In genomic region chr10:43251664-43252165, GRCh38 we compare ENCODE assay signal across 22 cellular contexts. TPM values are rescaled to one million over a fixed set of nuclear protein-coding genes. Genes with fewer than 3 reads are reported as not detected.
DNase-seq lines count a peak whose midpoint lies in the region; ATAC-seq, FAIRE-seq and TF ChIP-seq lines count a peak whose summit lies in the region.
"Had no signal": no experiment of that assay in that cellular context is flagged by ENCODE, and none has a peak within 500 bp of the region (broad histone marks: within the 10 kb centered on the region; RNA-seq: fewer than 3 reads in every experiment).

No MANE protein-coding gene starts in this region.

- H2BK120ac ChIP-seq in H1 (replicated peaks; ENCODE audit: low read depth, low read length) = no peak overlapping the region

- peak; percentile 21 for DNase-seq in SK-N-SH
- peak; percentile 27 for DNase-seq in CD14-positive monocyte (ENCODE audit: low spot score)
- DNase-seq in H1 (ENCODE audit: low read depth in 1 of 2, low spot score in 2 of 2) = no peak
- peak; percentile 40 for DNase-seq in sciatic nerve (ENCODE audit: low spot score)
- DNase-seq in Ammon's horn (ENCODE audit: low spot score) = no peak
- DNase-seq in hepatic stellate cell (ENCODE audit: low spot score) = no peak
- DNase-seq in PC-3 = no peak
- DNase-seq: anterior cingulate cortex, DMS79, HFFc6, NCI-H2029 treated with DMSO at 0.1 percent for 48 hours had no signal

- H3K36me3 Mint-ChIP-seq in CD14-positive monocyte = no peaks in the 10 kb centered on the region
- H3K36me3 Mint-ChIP-seq: IgD-negative memory B cell, memory B cell had no signal

- peaks cover 0 to 5% (median 0%) of the 10 kb centered on the region in 3 donors for H3K27me3 Mint-ChIP-seq in CD14-positive monocyte (ENCODE audit: low read depth in 3 of 3)

- no peak overlapping the region for H4K5ac ChIP-seq in H1 (ENCODE audit: insufficient read length, low read depth, low read length)

- no peaks in the 10 kb centered on the region for H3K27me3 ChIP-seq in SK-N-SH (ENCODE audit: insufficient read depth)
- no peaks in the 10 kb centered on the region for H3K27me3 ChIP-seq in H1 (replicated peaks in 1 of 4; ENCODE audit: control insufficient read depth in 3 of 4, extremely low read depth in 1 of 4, insufficient read depth in 3 of 4, low read length in 3 of 4)
- no peaks in the 10 kb centered on the region for H3K27me3 ChIP-seq in PC-3 (ENCODE audit: low read length)
- H3K27me3 ChIP-seq: testis had no signal

- WGBS in SK-N-SH (ENCODE audit: low lambda C conversion rate) = 62% methylated on average over 10 of the region's 12 CpGs
- 80% methylated on average over 12 of the region's 12 CpGs; no CpG with 5 or more reads in 1 of the 2 experiments for WGBS in H1 (ENCODE audit: extremely low coverage in 1 of 2, insufficient coverage in 1 of 2, insufficient read length in 1 of 2, insufficient replicate concordance in 2 of 2, low coverage in 1 of 2, low lambda C conversion rate in 2 of 2, missing lambda C conversion rate in 1 of 2), 2 experiments

- CTCF ChIA-PET in SK-N-SH (lab: Yijun Ruan, JAX) (no interaction called here), H1 (lab: Charles Lee; ENCODE audit: partially characterized antibody) (interaction anchor here (0.8 to 5.2 kb wide), 8 partner anchors 14 to 50 kb away, joined by 3 to 35 read pairs (median 6); no protein-coding TSS in a partner anchor), PC-3 (lab: Charles Lee) (no interaction called here)

- no peak overlapping the region; the same call in 1 of the 2 replicates for H4K8ac ChIP-seq in H1 (ENCODE audit: extremely low read depth, insufficient read depth, low read length)

- ATAC-seq in SK-N-SH treated with all-trans-retinoic acid at 6 μM for 48 hours (no peak), sciatic nerve (no peak), PC-3 (no peak)
- ATAC-seq: activated CD8-positive, alpha-beta T cell treated with anti-CD3 and anti-CD28 coated beads, Interleukin-2, amount 10 ng/mL, durations not matched to agents 7 days and 5 days; right cardiac atrium had no signal

- TF ChIP-seq POLR2A in H1 (IDR thresholded peaks at IDR 0.05; ENCODE audit: control extremely low read depth in 1 of 2, low read depth in 2 of 2, low read length in 2 of 2) = no peak

- H3K9me3 Mint-ChIP-seq in CD14-positive monocyte = peaks cover 0 to 16% (median 8%) of the 10 kb centered on the region in 7 donors
- H3K9me3 Mint-ChIP-seq: HFFc6, memory B cell had no signal

- H3K27ac ChIP-seq in SK-N-SH (ENCODE audit: low read depth in 2 of 2, low read length in 1 of 2) (no peak overlapping the region), H1 (ENCODE audit: low read depth, low read length) (no peak overlapping the region), PC-3 (ENCODE audit: low read length) (no peak overlapping the region)
- H3K27ac ChIP-seq: C4-2B, SJSA1, testis had no signal

- H3K27ac Mint-ChIP-seq in CD14-positive monocyte = peak overlapping the region in 1 of 7 donors; percentile 59
- H3K27ac Mint-ChIP-seq: activated CD8-positive, alpha-beta T cell treated with anti-CD3 and anti-CD28 coated beads, Interleukin-2, amount 10 ng/mL, durations not matched to agents 7 days and 5 days; HFFc6; memory B cell had no signal

- no peaks in the 10 kb centered on the region for H4K20me1 ChIP-seq in SK-N-SH (ENCODE audit: insufficient read depth)
- H4K20me1 ChIP-seq in H1 (replicated peaks in 1 of 2; ENCODE audit: control insufficient read depth in 1 of 2, insufficient read depth in 2 of 2, low read length in 2 of 2) = no peaks in the 10 kb centered on the region
- H4K20me1 ChIP-seq in PC-3 (ENCODE audit: low read length) = no peaks in the 10 kb centered on the region

- FAIRE-seq in H1 (lab: Jason Lieb, UNC) = no peak
- FAIRE-seq: colon, GM18507 had no signal

- H2BK20ac ChIP-seq in H1 (ENCODE audit: low read length) = no peak overlapping the region

- no peaks in the 10 kb centered on the region for H3K79me1 ChIP-seq in H1 (ENCODE audit: low read depth, low read length)

- H3K4me1 Mint-ChIP-seq in CD14-positive monocyte = peaks cover 9% of the 10 kb centered on the region

- H3K18ac ChIP-seq in H1 (ENCODE audit: extremely low read depth, low read length) = no peak overlapping the region

- H3K36me3 ChIP-seq in SK-N-SH (replicated peaks in 1 of 2; ENCODE audit: control insufficient read depth in 1 of 2, insufficient read depth in 2 of 2, low read length in 1 of 2) = no peaks in the 10 kb centered on the region
- no peaks in the 10 kb centered on the region for H3K36me3 ChIP-seq in H1 (ENCODE audit: control insufficient read depth in 2 of 4, insufficient read depth in 4 of 4, low read length in 3 of 4)
- no peaks in the 10 kb centered on the region for H3K36me3 ChIP-seq in PC-3 (ENCODE audit: low read depth, low read length)
- H3K36me3 ChIP-seq: SJSA1 had no signal

- POLR2A ChIA-PET in SK-N-SH (lab: Yijun Ruan, JAX) = no interaction called here
- POLR2A ChIA-PET in H1 (lab: Charles Lee; ENCODE audit: partially characterized antibody) = no interaction called here
- POLR2A ChIA-PET in PC-3 (lab: Charles Lee; ENCODE audit: unreplicated experiment) = no interaction called here

- H3K23me2 ChIP-seq in H1 (ENCODE audit: low read depth, low read length) = no peaks in the 10 kb centered on the region

- peaks cover 0 to 6% of the 10 kb centered on the region in 2 experiments; a peak in 1 of 4 replicates for H3K4me1 ChIP-seq in SK-N-SH (ENCODE audit: control insufficient read depth in 1 of 2, insufficient read depth in 2 of 2, low read depth in 1 of 2, low read length in 1 of 2)
- H3K4me1 ChIP-seq in H1 (replicated peaks in 1 of 4; ENCODE audit: control insufficient read depth in 3 of 4, insufficient read depth in 4 of 4, low read length in 3 of 4) = peaks cover 0 to 15% (median 5%) of the 10 kb centered on the region in 4 experiments; a peak in 5 of 7 replicates
- no peaks in the 10 kb centered on the region for H3K4me1 ChIP-seq in PC-3 (ENCODE audit: insufficient read depth, low read length)
- H3K4me1 ChIP-seq: SJSA1, testis had no signal

- no peak overlapping the region for H3K56ac ChIP-seq in H1 (replicated peaks; ENCODE audit: insufficient read length, low read depth, low read length)

- peak overlapping the region; percentile 1; the same call in 1 of the 2 replicates for H2BK12ac ChIP-seq in H1 (ENCODE audit: low read depth, low read length)

- TF ChIP-seq CTCF in SK-N-SH (IDR thresholded peaks at IDR 0.05) (no peak), CD14-positive monocyte (IDR thresholded peaks at IDR 0.05) (no peak), H1 (IDR thresholded peaks at IDR 0.05; ENCODE audit: control extremely low read depth in 1 of 3, insufficient read depth in 1 of 3, low read depth in 1 of 3, low read length in 3 of 3) (no peak), PC-3 (conservative IDR thresholded peaks at IDR 0.05; ENCODE audit: low read depth, low read length) (no peak)

- TF ChIP-seq RAD21 in SK-N-SH (IDR thresholded peaks at IDR 0.05; ENCODE audit: low read length) (no peak), H1 (IDR thresholded peaks at IDR 0.05 in 1 of 2, conservative IDR thresholded peaks at IDR 0.05 in 1 of 2; ENCODE audit: low read depth in 2 of 2, low read length in 2 of 2) (no peak)

- H4K91ac ChIP-seq in H1 (replicated peaks; ENCODE audit: insufficient read length, low read length) = peak overlapping the region; percentile 7

- H3F3A ChIP-seq in SK-N-SH (replicated peaks; ENCODE audit: insufficient read depth) (no peaks in the 10 kb centered on the region), PC-3 (ENCODE audit: low read length, unreplicated experiment) (no peaks in the 10 kb centered on the region)

- H3K4me3 Mint-ChIP-seq in CD14-positive monocyte = no peak overlapping the region
- H3K4me3 Mint-ChIP-seq: activated CD8-positive, alpha-beta T cell treated with anti-CD3 and anti-CD28 coated beads, Interleukin-2, amount 10 ng/mL, durations not matched to agents 7 days and 5 days; HFFc6; IgD-negative memory B cell; memory B cell had no signal

- H3K4me3 ChIP-seq in SK-N-SH (ENCODE audit: low read depth in 2 of 2, low read length in 1 of 2) (no peak overlapping the region), H1 (ENCODE audit: extremely low read depth in 1 of 4, insufficient read depth in 2 of 4, low read depth in 3 of 4, low read length in 4 of 4) (no peak overlapping the region), PC-3 (ENCODE audit: low read length) (no peak overlapping the region)
- H3K4me3 ChIP-seq: SJSA1, testis had no signal

- H3K4ac ChIP-seq in H1 (replicated peaks; ENCODE audit: insufficient read length, low read depth, low read length) = no peak overlapping the region

- intact Hi-C loops in CD14-positive monocyte (cut with micrococcal nuclease) = no loop called here
- intact Hi-C loops in sciatic nerve (cut with DNase I) = no loop called here
- intact Hi-C loops in PC-3 (cut with micrococcal nuclease) = no loop called here

- H3K9me3 ChIP-seq in SK-N-SH (no peaks in the 10 kb centered on the region), H1 (ENCODE audit: insufficient read depth in 2 of 2, low read depth in 1 of 2, low read length in 1 of 2) (no peaks in the 10 kb centered on the region), PC-3 (ENCODE audit: low read length) (no peaks in the 10 kb centered on the region)
- H3K9me3 ChIP-seq: SJSA1, testis had no signal

- H2AK5ac ChIP-seq in H1 (ENCODE audit: low read depth, low read length) = peak overlapping the region; percentile 3; the same call in 1 of the 2 replicates

- no peak for TF ChIP-seq EP300 in SK-N-SH (IDR thresholded peaks at IDR 0.05; ENCODE audit: borderline replicate concordance in 1 of 2, low read depth in 1 of 2, low read length in 1 of 2)
- no peak for TF ChIP-seq EP300 in H1 (IDR thresholded peaks at IDR 0.05; ENCODE audit: borderline replicate concordance in 1 of 2, low read depth in 2 of 2, low read length in 2 of 2)

- no peak overlapping the region for H2BK15ac ChIP-seq in H1 (ENCODE audit: low read length)

- no TSS peak for BruUV-seq in PC-3 (replicated peaks; lab: Mats Ljungman, UMichigan)

- no peak overlapping the region for H3K14ac ChIP-seq in H1 (ENCODE audit: insufficient read length)

- H3K9me2 ChIP-seq in SK-N-SH (no peaks in the 10 kb centered on the region), PC-3 (replicated peaks; ENCODE audit: low read length) (no peaks in the 10 kb centered on the region)

- H3K4me2 ChIP-seq in SK-N-SH (no peak overlapping the region), H1 (ENCODE audit: insufficient read depth in 1 of 2, low read depth in 2 of 2, low read length in 2 of 2) (no peak overlapping the region), PC-3 (ENCODE audit: low read length) (no peak overlapping the region)

- H3K9ac ChIP-seq in SK-N-SH = no peak overlapping the region
- H3K9ac ChIP-seq in H1 (replicated peaks in 1 of 4; ENCODE audit: extremely low read depth in 1 of 4, low read depth in 3 of 4, low read length in 3 of 4) = no peak overlapping the region; a peak in 1 of 7 replicates
- H3K9ac ChIP-seq in PC-3 (ENCODE audit: low read length) = no peak overlapping the region

- H3K79me2 ChIP-seq in SK-N-SH (ENCODE audit: insufficient read depth) (no peaks in the 10 kb centered on the region), H1 (ENCODE audit: control insufficient read depth in 1 of 2, insufficient read depth in 2 of 2, low read length in 2 of 2) (no peaks in the 10 kb centered on the region), PC-3 (ENCODE audit: low read length) (no peaks in the 10 kb centered on the region)

- H2AFZ ChIP-seq in SK-N-SH (ENCODE audit: low read depth) (no peak overlapping the region), H1 (ENCODE audit: low read length) (no peak overlapping the region), PC-3 (ENCODE audit: low read length) (no peak overlapping the region)

- 0 out of 2 replicates have a peak overlapping the region, but pooled peaks have one; percentile 18 for H2BK5ac ChIP-seq in H1 (ENCODE audit: low read depth, low read length)

- H3K23ac ChIP-seq in H1 (ENCODE audit: insufficient read length) = no peak overlapping the region

RNA-seq across cellular contexts. Expression of gene RASGEF1A, which starts 15.2 kb away (rescaled TPM):
- polyA plus RNA-seq in SK-N-SH (2012; rRNA removed) (not detected in 2 replicates), CD14-positive monocyte (1 to 10 TPM in 1 of 2 donors, under 1 TPM in 1; 0.68 to 1.8 TPM), H1 (2011; rRNA removed) (25.6 and 30.7 TPM in 2 replicates)
- polyA plus RNA-seq in SK-N-SH (2012; cell fraction: cytosol; rRNA removed) = 0.01 TPM in 1 of 2 replicates, not detected in the other
- not detected in 2 replicates for polyA plus RNA-seq in SK-N-SH (2012; cell fraction: nucleus; rRNA removed)
- 13.3 and 13.4 TPM in 2 replicates for total RNA-seq in H1 (2021; fragmentation: NEBNext Ultra II Directional; extraction: Animal tissue kit (Norgen Biotek cat#: 25700))
- polyA plus RNA-seq in H1 (2011; cell fraction: cytosol; rRNA removed) = 32.7 TPM
- 53.0 TPM for polyA plus RNA-seq in H1 (2011; cell fraction: nucleus; rRNA removed)
- 9.2 to 19.0 TPM (median 16.3 TPM) in 4 replicates for polyA plus RNA-seq in H1 (2012, experiment 1 of 2)
- 12.0 TPM for polyA plus RNA-seq in H1 (2012, experiment 2 of 2)
- 8.6 TPM for polyA plus RNA-seq in H1 (2013, experiment 1 of 2)
- polyA plus RNA-seq in H1 (2013, experiment 2 of 2) = 7.8 TPM
- polyA minus RNA-seq in H1 (2011; rRNA and poly(A)+ RNA removed) = 27.7 and 30.0 TPM in 2 replicates
- polyA minus RNA-seq in H1 (2011; cell fraction: cytosol; rRNA and poly(A)+ RNA removed) = 26.3 TPM
- polyA minus RNA-seq in H1 (2011; cell fraction: nucleus; rRNA and poly(A)+ RNA removed) = 26.0 TPM
- total RNA-seq in sciatic nerve (21.7 TPM), PC-3 (2014; rRNA removed) (not detected in 2 replicates)
- total RNA-seq: A172, HFFc6, SJSA1 had no signal

Comparison
In these comparisons a context has a peak if more than half of its experiments do, and no peak if none do; other contexts are left out.
1. DNase-seq: peak in SK-N-SH (single experiment), CD14-positive monocyte (single experiment) and sciatic nerve (single experiment); none in H1 (0 of 2), Ammon's horn (single experiment), hepatic stellate cell (single experiment) and PC-3 (single experiment).
2. RNA of gene RASGEF1A, which starts 15.2 kb away (total RNA-seq): 21.7 TPM in sciatic nerve (single experiment) and 13.3 to 13.4 TPM in H1; not detected in PC-3; every median in the first group is over 10 times any median in the second.